In genomic region chr3:176872771-176873209, GRCh38 we compare ENCODE assay signal across 8 cellular contexts.
DNase-seq lines count a peak whose midpoint lies in the region; ATAC-seq, FAIRE-seq and TF ChIP-seq lines count a peak whose summit lies in the region.

No MANE protein-coding gene starts in this region.

- DNase-seq in GM13976 (ENCODE audit: low spot score) = peak; percentile 41
- DNase-seq in HAP-1 (ENCODE audit: low spot score in 2 of 2) = peak; percentile 56 to 71
- DNase-seq in LNCaP clone FGC (ENCODE audit: low read depth) = peak; percentile 39
- peak in 4 of 5 donors; percentile 23 to 53 (median 38) for DNase-seq in T-helper 1 cell
- peak; percentile 16 for DNase-seq in GM12878 (ENCODE audit: low read depth, low spot score)
- DNase-seq in kidney = no peak
- peak; percentile 37 to 39 for DNase-seq in stimulated activated CD4-positive, alpha-beta T cell treated with anti-CD3 and anti-CD28 coated beads, Interleukin-2, amount 100 ng/mL, for 48 hours
- DNase-seq in DMS153 (lab: John Stamatoyannopoulos, UW) = no peak

- no peak for TF ChIP-seq POLR2A in GM12878 (IDR thresholded peaks at IDR 0.05; ENCODE audit: low read depth, low read length)

- in situ Hi-C loops in GM13976 (cut with MboI; ENCODE audit: low sequenced_read_pairs, unreplicated experiment) = no loop called here
- in situ Hi-C loops in HAP-1 (cut with MboI; ENCODE audit: low sequenced_read_pairs) = no loop called here
- in situ Hi-C loops in GM12878 (cut with MboI) = no loop called here

- no peak overlapping the region for H3K4me2 ChIP-seq in GM12878 (ENCODE audit: control insufficient read depth, insufficient read depth)

- no peaks in the 10 kb centered on the region for H4K20me1 ChIP-seq in GM12878 (ENCODE audit: control insufficient read depth, insufficient read depth)

- H3K36me3 ChIP-seq in HAP-1 (replicated peaks) = no peaks in the 10 kb centered on the region
- no peaks in the 10 kb centered on the region for H3K36me3 ChIP-seq in GM12878 (ENCODE audit: control insufficient read depth in 2 of 2, insufficient read depth in 2 of 2, low read length in 1 of 2)
- no peaks in the 10 kb centered on the region for H3K36me3 ChIP-seq in kidney (ENCODE audit: control insufficient read depth in 1 of 2, insufficient read depth in 2 of 2, low read length in 2 of 2)

- CTCF ChIA-PET in GM12878 (lab: Yijun Ruan, JAX) = interaction anchor here (0.5 to 5.1 kb wide), 23 partner anchors 9 to 1513 kb away, joined by 3 to 56 read pairs (median 4); no protein-coding TSS in a partner anchor

- RAD21 ChIA-PET in GM12878 (lab: Charles Lee; ENCODE audit: unreplicated experiment) = interaction anchor here (1.1 to 2.5 kb wide), 6 partner anchors 9 to 507 kb away, joined by 3 to 34 read pairs (median 4); no protein-coding TSS in a partner anchor

- H3K9ac ChIP-seq in GM12878 (ENCODE audit: control insufficient read depth, insufficient read depth, low read length) (no peak overlapping the region), kidney (ENCODE audit: low read length in 2 of 2) (no peak overlapping the region)

- H3K27me3 ChIP-seq in HAP-1 (ENCODE audit: low read depth) (no peaks in the 10 kb centered on the region), GM12878 (replicated peaks in 1 of 2; ENCODE audit: control insufficient read depth in 2 of 2, insufficient read depth in 2 of 2, low read length in 1 of 2) (no peaks in the 10 kb centered on the region)

- peak; percentile 99 for ATAC-seq in GM12878

- no peak overlapping the region for H3K4me3 ChIP-seq in HAP-1
- H3K4me3 ChIP-seq in LNCaP clone FGC (ENCODE audit: low read depth, low read length) = no peak overlapping the region
- H3K4me3 ChIP-seq in GM12878 = no peak overlapping the region
- H3K4me3 ChIP-seq in kidney (ENCODE audit: low read length in 2 of 2) = no peak overlapping the region

- H2AFZ ChIP-seq in GM12878 (ENCODE audit: control insufficient read depth, low read depth, low read length) = peak overlapping the region; percentile 56

- TF ChIP-seq CTCF in GM13976 (IDR thresholded peaks at IDR 0.05; ENCODE audit: borderline replicate concordance, control extremely low read depth, extremely low read depth, insufficient read depth, missing control alignments) (peak; percentile 85), LNCaP clone FGC (IDR thresholded peaks at IDR 0.05; ENCODE audit: control insufficient read depth, extremely low read depth, insufficient read depth) (peak; percentile 78), GM12878 (IDR thresholded peaks at IDR 0.05 in 2 of 3, conservative IDR thresholded peaks at IDR 0.05 in 1 of 3; ENCODE audit: control insufficient read depth in 2 of 3, extremely low read depth in 1 of 3, insufficient read depth in 1 of 3, low read depth in 3 of 3, low read length in 3 of 3) (peak; percentile 82 to 91 (median 84)), kidney (IDR thresholded peaks at IDR 0.05; ENCODE audit: borderline replicate concordance, extremely low read depth, insufficient read depth) (peak; percentile 89)

- intact Hi-C loops in GM12878 (cut with micrococcal nuclease; ENCODE audit: unreplicated experiment) (loop anchor here (1.0 to 5.0 kb wide), 3 partner anchors 67 to 1515 kb away; no protein-coding TSS in a partner anchor), kidney (cut with DNase I) (no loop called here)

- POLR2A ChIA-PET in GM12878 (lab: Charles Lee) = no interaction called here

- peak; percentile 80 for TF ChIP-seq RAD21 in GM12878 (IDR thresholded peaks at IDR 0.05; ENCODE audit: insufficient read depth, low read depth, low read length)

- H3K9me3 ChIP-seq in HAP-1 = no peaks in the 10 kb centered on the region
- no peaks in the 10 kb centered on the region for H3K9me3 ChIP-seq in GM12878 (replicated peaks; ENCODE audit: control insufficient read depth, insufficient read depth, low read length)
- no peaks in the 10 kb centered on the region for H3K9me3 ChIP-seq in kidney (ENCODE audit: control insufficient read depth in 1 of 2, low read length in 2 of 2)

- FAIRE-seq in GM12878 (lab: Jason Lieb, UNC) (peak; percentile 96), kidney (lab: Jason Lieb, UNC) (no peak)

- no peak for TF ChIP-seq EP300 in GM12878 (IDR thresholded peaks at IDR 0.05; ENCODE audit: borderline replicate concordance in 1 of 2, control insufficient read depth in 1 of 2, low read depth in 2 of 2, low read length in 2 of 2)

- H3K4me1 ChIP-seq in HAP-1 = no peaks in the 10 kb centered on the region
- H3K4me1 ChIP-seq in GM12878 (ENCODE audit: control insufficient read depth, insufficient read depth, low read length) = no peaks in the 10 kb centered on the region
- H3K4me1 ChIP-seq in kidney (ENCODE audit: control insufficient read depth in 1 of 2, insufficient read depth in 1 of 2, low read depth in 1 of 2, low read length in 2 of 2) = no peaks in the 10 kb centered on the region

- WGBS in GM12878 (ENCODE audit: insufficient coverage, insufficient replicate concordance, low lambda C conversion rate, missing lambda C conversion rate) = 16% methylated on average over 4 of the region's 4 CpGs

- BruUV-seq in GM12878 (replicated peaks; lab: Mats Ljungman, UMichigan) = no TSS peak

- H3K79me2 ChIP-seq in GM12878 (ENCODE audit: control insufficient read depth, insufficient read depth, low read length) = no peaks in the 10 kb centered on the region

- H3K27ac ChIP-seq in GM12878 (ENCODE audit: control insufficient read depth, insufficient read depth) (no peak overlapping the region), kidney (ENCODE audit: low read depth in 2 of 2, low read length in 2 of 2) (no peak overlapping the region)

- SMC1A ChIA-PET in GM12878 (lab: Charles Lee; ENCODE audit: uncharacterized antibody, unreplicated experiment) = interaction anchor here (0.7 to 4.3 kb wide), 11 partner anchors 25 to 1513 kb away, joined by 3 to 33 read pairs (median 3); no protein-coding TSS in a partner anchor

TF ChIP-seq in GM12878, 131 proteins besides CTCF, POLR2A, EP300 and RAD21 (continues in another document):
- TF ChIP-seq FOXK2 (IDR thresholded peaks at IDR 0.05) = no peak
- TF ChIP-seq SMC3 (IDR thresholded peaks at IDR 0.05; ENCODE audit: borderline replicate concordance, low read length) = peak; percentile 81
- TF ChIP-seq, protein P1, sequence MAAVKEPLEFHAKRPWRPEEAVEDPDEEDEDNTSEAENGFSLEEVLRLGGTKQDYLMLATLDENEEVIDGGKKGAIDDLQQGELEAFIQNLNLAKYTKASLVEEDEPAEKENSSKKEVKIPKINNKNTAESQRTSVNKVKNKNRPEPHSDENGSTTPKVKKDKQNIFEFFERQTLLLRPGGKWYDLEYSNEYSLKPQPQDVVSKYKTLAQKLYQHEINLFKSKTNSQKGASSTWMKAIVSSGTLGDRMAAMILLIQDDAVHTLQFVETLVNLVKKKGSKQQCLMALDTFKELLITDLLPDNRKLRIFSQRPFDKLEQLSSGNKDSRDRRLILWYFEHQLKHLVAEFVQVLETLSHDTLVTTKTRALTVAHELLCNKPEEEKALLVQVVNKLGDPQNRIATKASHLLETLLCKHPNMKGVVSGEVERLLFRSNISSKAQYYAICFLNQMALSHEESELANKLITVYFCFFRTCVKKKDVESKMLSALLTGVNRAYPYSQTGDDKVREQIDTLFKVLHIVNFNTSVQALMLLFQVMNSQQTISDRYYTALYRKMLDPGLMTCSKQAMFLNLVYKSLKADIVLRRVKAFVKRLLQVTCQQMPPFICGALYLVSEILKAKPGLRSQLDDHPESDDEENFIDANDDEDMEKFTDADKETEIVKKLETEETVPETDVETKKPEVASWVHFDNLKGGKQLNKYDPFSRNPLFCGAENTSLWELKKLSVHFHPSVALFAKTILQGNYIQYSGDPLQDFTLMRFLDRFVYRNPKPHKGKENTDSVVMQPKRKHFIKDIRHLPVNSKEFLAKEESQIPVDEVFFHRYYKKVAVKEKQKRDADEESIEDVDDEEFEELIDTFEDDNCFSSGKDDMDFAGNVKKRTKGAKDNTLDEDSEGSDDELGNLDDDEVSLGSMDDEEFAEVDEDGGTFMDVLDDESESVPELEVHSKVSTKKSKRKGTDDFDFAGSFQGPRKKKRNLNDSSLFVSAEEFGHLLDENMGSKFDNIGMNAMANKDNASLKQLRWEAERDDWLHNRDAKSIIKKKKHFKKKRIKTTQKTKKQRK (IDR thresholded peaks at IDR 0.05; ENCODE audit: low read depth, low read length) = no peak
- no peak for TF ChIP-seq ZBTB40 (IDR thresholded peaks at IDR 0.05; ENCODE audit: borderline replicate concordance)
- no peak for TF ChIP-seq IKZF1 (conservative IDR thresholded peaks at IDR 0.05)
- no peak for TF ChIP-seq ZNF24 (IDR thresholded peaks at IDR 0.05)
- no peak for TF ChIP-seq NFXL1 (IDR thresholded peaks at IDR 0.05; ENCODE audit: borderline replicate concordance)
- TF ChIP-seq BHLHE40 (IDR thresholded peaks at IDR 0.05; ENCODE audit: borderline replicate concordance in 1 of 2, low read depth in 2 of 2, low read length in 1 of 2) = peak; percentile 78 to 84; a peak in 3 of 4 replicates
- TF ChIP-seq YY1 (IDR thresholded peaks at IDR 0.05; ENCODE audit: low read depth, low read length) = 0 out of 2 replicates have a peak, but pooled peaks have one; percentile 42

Comparison
In these comparisons a context has a peak if more than half of its experiments do, and no peak if none do; other contexts are left out.
1. DNase-seq: peak in GM13976 (single experiment), HAP-1 (2 of 2), LNCaP clone FGC (single experiment), T-helper 1 cell (4 of 5), GM12878 (single experiment) and stimulated activated CD4-positive, alpha-beta T cell treated with anti-CD3 and anti-CD28 coated beads, Interleukin-2, amount 100 ng/mL, for 48 hours (2 of 2); none in kidney (single experiment) and DMS153 (single experiment).
2. Peak in every context shown above with its lines, with median percentiles within 50 percentile points of each other: CTCF ChIP-seq.